In genomic region chr19:13794388-13794751, GRCh38 we compare ENCODE assay signal across 7 cellular contexts. TPM values are rescaled to one million over a fixed set of nuclear protein-coding genes. Genes with fewer than 3 reads are reported as not detected.
A peak's percentile ranks its signal among the peaks of the same experiment; 100 is the strongest.
DNase-seq lines count a peak whose midpoint lies in the region; ATAC-seq and TF ChIP-seq lines count a peak whose summit lies in the region.

No MANE protein-coding gene starts in this region.

- peak; percentile 97 for DNase-seq in GM23248
- DNase-seq in PC-9 = peak; percentile 82 to 83
- no peak for DNase-seq in effector memory CD8-positive, alpha-beta T cell
- peak; percentile 88 for DNase-seq in mucosa of gallbladder (ENCODE audit: low spot score)
- no peak for DNase-seq in germinal center (ENCODE audit: low spot score)
- DNase-seq in NCI-H1048 (lab: John Stamatoyannopoulos, UW) = no peak

- H3K4me1 ChIP-seq in GM23248 (ENCODE audit: insufficient read depth) (peaks cover 24% of the 10 kb centered on the region), PC-9 (replicated peaks; ENCODE audit: insufficient read depth) (peaks cover 33% of the 10 kb centered on the region)

- ATAC-seq in effector memory CD8-positive, alpha-beta T cell (replicated peaks) = no peak
- ATAC-seq in HG03097 (IDR thresholded peaks at IDR 0.05; ENCODE audit: low FRiP score, unreplicated experiment) = no peak

- H3K27ac ChIP-seq in GM23248 (peak overlapping the region; percentile 95), PC-9 (peak overlapping the region; percentile 94)

- peak overlapping the region; percentile 98 to 99 for H3K27ac Mint-ChIP-seq in effector memory CD8-positive, alpha-beta T cell

- H2AFZ ChIP-seq in GM23248 = peak overlapping the region; percentile 36; the same call in 1 of the 2 replicates
- peak overlapping the region; percentile 85 for H2AFZ ChIP-seq in PC-9

- H3K36me3 ChIP-seq in GM23248 (ENCODE audit: low read depth) (no peaks in the 10 kb centered on the region), PC-9 (ENCODE audit: low read depth) (no peaks in the 10 kb centered on the region)

- TF ChIP-seq CTCF in PC-9 (conservative IDR thresholded peaks at IDR 0.05) = no peak

- CTCF ChIA-PET in PC-9 (lab: Charles Lee) = no interaction called here

- no peaks in the 10 kb centered on the region for H4K20me1 ChIP-seq in GM23248 (ENCODE audit: insufficient read depth)
- H4K20me1 ChIP-seq in PC-9 (ENCODE audit: insufficient read depth) = no peaks in the 10 kb centered on the region

- H3K4me2 ChIP-seq in GM23248 (ENCODE audit: unreplicated experiment) (peak overlapping the region; percentile 80), PC-9 (peak overlapping the region; percentile 93)

- peak overlapping the region; percentile 96 for H3K9ac ChIP-seq in GM23248

- POLR2A ChIA-PET in PC-9 (lab: Charles Lee; ENCODE audit: unreplicated experiment) = interaction anchor here (0.6 to 2.2 kb wide), 6 partner anchors 20 to 612 kb away, joined by 3 to 26 read pairs (median 9); partner anchors contain the start of gene C19orf53

- H3K36me3 Mint-ChIP-seq in effector memory CD8-positive, alpha-beta T cell (ENCODE audit: insufficient read depth) = peaks cover 20% of the 10 kb centered on the region

- peaks cover 28 to 30% of the 10 kb centered on the region in 2 donors for H3K4me1 Mint-ChIP-seq in effector memory CD8-positive, alpha-beta T cell (ENCODE audit: low read depth in 2 of 2)

- H3K9me3 ChIP-seq in GM23248 (ENCODE audit: low read depth) (no peaks in the 10 kb centered on the region), PC-9 (ENCODE audit: insufficient read depth, low read depth) (no peaks in the 10 kb centered on the region)

- H3K4me3 ChIP-seq in GM23248 (peak overlapping the region; percentile 80), PC-9 (peak overlapping the region; percentile 99)

- BruUV-seq in PC-9 (replicated peaks; lab: Mats Ljungman, UMichigan) = TSS peak; percentile 76

- H3K79me2 ChIP-seq in GM23248 (ENCODE audit: insufficient read depth) (peaks cover 20% of the 10 kb centered on the region), PC-9 (ENCODE audit: low read depth) (peaks cover 33% of the 10 kb centered on the region)

- 1% methylated on average over 6 to 10 of the region's 10 CpGs for WGBS in GM23248 (ENCODE audit: low coverage in 1 of 2, low lambda C conversion rate in 2 of 2, missing lambda C conversion rate in 2 of 2), 2 experiments

- in situ Hi-C loops in GM23248 (cut with MboI) = no loop called here

- no peaks in the 10 kb centered on the region for H3K27me3 ChIP-seq in GM23248 (replicated peaks; ENCODE audit: insufficient read depth)
- H3K27me3 ChIP-seq in PC-9 (ENCODE audit: insufficient read depth, low read depth) = no peaks in the 10 kb centered on the region

- intact Hi-C loops in PC-9 (cut with micrococcal nuclease; ENCODE audit: unreplicated experiment) = loop anchor here (2.0 kb wide), 3 partner anchors 30 to 68 kb away; partner anchors contain the start of gene MRI1

- H3K9me2 ChIP-seq in GM23248 (ENCODE audit: insufficient read depth) (no peaks in the 10 kb centered on the region), PC-9 (ENCODE audit: insufficient read depth) (no peaks in the 10 kb centered on the region)

- no peaks in the 10 kb centered on the region for H3K27me3 Mint-ChIP-seq in effector memory CD8-positive, alpha-beta T cell

- H3F3A ChIP-seq in GM23248 (ENCODE audit: insufficient read depth) (peaks cover 30% of the 10 kb centered on the region), PC-9 (ENCODE audit: insufficient read depth, low read depth) (peaks cover 44% of the 10 kb centered on the region)

- no peaks in the 10 kb centered on the region for H3K9me3 Mint-ChIP-seq in effector memory CD8-positive, alpha-beta T cell

- H3K4me3 Mint-ChIP-seq in effector memory CD8-positive, alpha-beta T cell = peak overlapping the region; percentile 94 to 99

RNA-seq across cellular contexts. Expression of gene ZSWIM4, which starts 0.9 kb away (rescaled TPM):
- 2.9 and 3.0 TPM in 2 replicates for total RNA-seq in GM23248 (2014; rRNA removed; shearing (Covaris generic))
- 0.35 and 0.81 TPM in 2 replicates for polyA plus RNA-seq in GM23248 (2016; fragmentation: Nextera tagmentation; extraction: Ambion mirVana)
- total RNA-seq in PC-9 (2021) (15.2 and 15.8 TPM in 2 replicates), mucosa of gallbladder (11.2 TPM)

RNA-seq across cellular contexts. Expression of gene C19orf53, which starts 20.1 kb away (rescaled TPM):
- total RNA-seq in GM23248 (2014; rRNA removed; shearing (Covaris generic)) = 115 and 122 TPM in 2 replicates
- 309 TPM in 2 replicates for polyA plus RNA-seq in GM23248 (2016; fragmentation: Nextera tagmentation; extraction: Ambion mirVana)
- total RNA-seq in PC-9 (2021) (99.4 and 121 TPM in 2 replicates), mucosa of gallbladder (91.3 TPM)

RNA-seq across cellular contexts. Expression of gene MRI1, which starts 30.0 kb away (rescaled TPM):
- 39.7 and 60.6 TPM in 2 replicates for total RNA-seq in GM23248 (2014; rRNA removed; shearing (Covaris generic))
- 14.3 and 16.5 TPM in 2 replicates for polyA plus RNA-seq in GM23248 (2016; fragmentation: Nextera tagmentation; extraction: Ambion mirVana)
- total RNA-seq in PC-9 (2021) = 30.1 and 33.8 TPM in 2 replicates
- 59.4 TPM for total RNA-seq in mucosa of gallbladder

Comparison
In these comparisons a context has a peak if more than half of its experiments do, and no peak if none do; other contexts are left out.
1. DNase-seq: peak in GM23248 (single experiment), PC-9 (2 of 2) and mucosa of gallbladder (single experiment); none in effector memory CD8-positive, alpha-beta T cell (0 of 3), germinal center (single experiment) and NCI-H1048 (single experiment).